21 cellular contexts compared by ENCODE assay signal in the genomic region with DNA sequence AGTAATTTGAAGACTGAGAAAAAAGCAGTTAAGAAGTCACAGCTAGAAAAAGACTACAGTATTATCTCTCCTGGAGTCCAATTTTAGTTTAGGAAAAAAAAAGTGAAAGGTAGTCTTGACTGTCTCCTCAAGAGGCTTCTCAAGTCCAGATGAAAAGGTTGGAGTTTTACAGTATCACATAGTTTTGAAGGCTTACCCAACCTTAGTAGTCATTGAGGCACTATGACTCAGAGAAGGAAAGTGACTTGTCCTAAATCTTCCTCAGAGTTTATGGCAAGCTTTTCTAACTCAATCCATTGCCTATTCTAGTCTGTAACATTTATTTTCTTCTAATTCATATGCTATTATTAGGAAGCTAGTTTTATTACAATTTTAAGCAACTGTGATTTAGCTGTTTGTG.
DNase-seq lines count a peak whose midpoint lies in the region; ATAC-seq, FAIRE-seq and TF ChIP-seq lines count a peak whose summit lies in the region.
"Had no signal": no experiment of that assay in that cellular context is flagged by ENCODE, and none has a peak within 500 bp of the region (broad histone marks: within the 10 kb centered on the region; RNA-seq: fewer than 3 reads in every experiment).

No MANE protein-coding gene starts in this region.

- no TSS peak for BruUV-seq in PC-3 (replicated peaks; lab: Mats Ljungman, UMichigan)

- H3K27me3 Mint-ChIP-seq in CD8-positive, alpha-beta T cell (ENCODE audit: low read depth): no peaks in the 10 kb centered on the region
- H3K27me3 Mint-ChIP-seq: naive thymus-derived CD8-positive, alpha-beta T cell had no signal

- 0 out of 2 replicates have a peak, but pooled peaks cover 8% of the 10 kb centered on the region for H3K4me1 ChIP-seq in PC-3 (ENCODE audit: insufficient read depth, low read length)
- no peaks in the 10 kb centered on the region for H3K4me1 ChIP-seq in osteoblast (ENCODE audit: insufficient read depth, low read length)
- H3K4me1 ChIP-seq in CD8-positive, alpha-beta T cell (ENCODE audit: insufficient read depth, low read length): no peaks in the 10 kb centered on the region
- H3K4me1 ChIP-seq: BLaER1 had no signal

- TF ChIP-seq CTCF in PC-3 (conservative IDR thresholded peaks at IDR 0.05; ENCODE audit: low read depth, low read length) (no peak), osteoblast (IDR thresholded peaks at IDR 0.05; ENCODE audit: extremely low read depth, low read depth, low read length) (no peak)
- no peak for TF ChIP-seq CTCF in CD8-positive, alpha-beta T cell (IDR thresholded peaks at IDR 0.05)

- no peak overlapping the region for H3K27ac Mint-ChIP-seq in CD8-positive, alpha-beta T cell
- H3K27ac Mint-ChIP-seq: activated CD8-positive, alpha-beta T cell treated with anti-CD3 and anti-CD28 coated beads, Interleukin-2, amount 10 ng/mL, durations not matched to agents 7 days and 5 days had no signal

- H3K4me2 ChIP-seq in PC-3 (ENCODE audit: low read length) (no peak overlapping the region), osteoblast (ENCODE audit: insufficient read depth, low read length) (no peak overlapping the region)
- H3K4me2 ChIP-seq: BLaER1 had no signal

- CTCF ChIA-PET in PC-3 (lab: Charles Lee): no interaction called here
- CTCF ChIA-PET in CD8-positive, alpha-beta T cell (lab: Charles Lee): interaction anchor here (0.5 kb wide), 1 partner anchor 274 kb away, joined by 4 read pairs; no protein-coding TSS in a partner anchor

- H3K36me3 Mint-ChIP-seq in CD8-positive, alpha-beta T cell: peaks cover 2% of the 10 kb centered on the region

- H4K20me1 ChIP-seq in PC-3 (ENCODE audit: low read length): no peaks in the 10 kb centered on the region
- no peaks in the 10 kb centered on the region for H4K20me1 ChIP-seq in osteoblast (ENCODE audit: insufficient read depth, low read length)
- H4K20me1 ChIP-seq: BLaER1 had no signal

- H3K4me3 Mint-ChIP-seq in CD8-positive, alpha-beta T cell: no peak overlapping the region
- H3K4me3 Mint-ChIP-seq: activated CD8-positive, alpha-beta T cell treated with anti-CD3 and anti-CD28 coated beads, Interleukin-2, amount 10 ng/mL, durations not matched to agents 7 days and 5 days; naive thymus-derived CD8-positive, alpha-beta T cell had no signal

- POLR2A ChIA-PET in PC-3 (lab: Charles Lee; ENCODE audit: unreplicated experiment): no interaction called here
- POLR2A ChIA-PET in CD8-positive, alpha-beta T cell (lab: Charles Lee): no interaction called here

- no peak for FAIRE-seq in RCC 7860 (lab: Jason Lieb, UNC)
- FAIRE-seq: K562 had no signal

- H3K27me3 ChIP-seq in PC-3 (ENCODE audit: low read length): no peaks in the 10 kb centered on the region
- H3K27me3 ChIP-seq in osteoblast (ENCODE audit: insufficient read depth, low read length): no peaks in the 10 kb centered on the region
- H3K27me3 ChIP-seq in CD8-positive, alpha-beta T cell (ENCODE audit: insufficient read depth, low read length): no peaks in the 10 kb centered on the region
- H3K27me3 ChIP-seq: BLaER1, ovary had no signal

- intact Hi-C loops in PC-3 (cut with micrococcal nuclease): no loop called here
- intact Hi-C loops in CD8-positive, alpha-beta T cell (cut with DNase I, micrococcal nuclease): no loop called here

- H3K4me3 ChIP-seq in PC-3 (ENCODE audit: low read length): no peak overlapping the region
- no peak overlapping the region for H3K4me3 ChIP-seq in osteoblast (ENCODE audit: insufficient read depth, low read length)
- H3K4me3 ChIP-seq in CD8-positive, alpha-beta T cell (ENCODE audit: low read depth, low read length): no peak overlapping the region
- H3K4me3 ChIP-seq: BLaER1, K562, ovary had no signal

- peak; percentile 17 for DNase-seq in GM04504 (ENCODE audit: low read depth)
- peak; percentile 39 for DNase-seq in PC-3
- peak; percentile 9 for DNase-seq in osteoblast (ENCODE audit: insufficient read length, low spot score, missing footprints)
- no peak for DNase-seq in NCI-H1048 (lab: John Stamatoyannopoulos, UW)
- no peak for DNase-seq in RCC 7860 (ENCODE audit: low spot score)
- DNase-seq in CD8-positive, alpha-beta T cell: no peak
- DNase-seq: activated CD8-positive, alpha-beta T cell treated with anti-CD3 and anti-CD28 coated beads, Interleukin-2, amount 10 ng/mL, durations not matched to agents 7 days and 5 days; activated naive CD4-positive, alpha-beta T cell; Calu3; central memory CD4-positive, alpha-beta T cell; head of caudate nucleus; naive thymus-derived CD8-positive, alpha-beta T cell; NCI-H2171 treated with DMSO at 0.1 percent for 48 hours; ovary; right cardiac atrium; SHP77; trophoblast cell had no signal

- H3K9me3 ChIP-seq in PC-3 (ENCODE audit: low read length) (no peaks in the 10 kb centered on the region), osteoblast (ENCODE audit: low read depth, low read length) (no peaks in the 10 kb centered on the region)
- no peaks in the 10 kb centered on the region for H3K9me3 ChIP-seq in CD8-positive, alpha-beta T cell (ENCODE audit: low read length)
- H3K9me3 ChIP-seq: BLaER1, ovary had no signal

- no peak overlapping the region for H3K9ac ChIP-seq in PC-3 (ENCODE audit: low read length)
- H3K9ac ChIP-seq: BLaER1 had no signal

- H3K79me2 ChIP-seq in PC-3 (ENCODE audit: low read length): no peaks in the 10 kb centered on the region
- H3K79me2 ChIP-seq in osteoblast (ENCODE audit: insufficient read depth, low read length): no peaks in the 10 kb centered on the region

- H3K4me1 Mint-ChIP-seq in CD8-positive, alpha-beta T cell (ENCODE audit: low read depth): peaks cover 3% of the 10 kb centered on the region

- H3K36me3 ChIP-seq in PC-3 (ENCODE audit: low read depth, low read length) (no peaks in the 10 kb centered on the region), osteoblast (ENCODE audit: insufficient read depth, low read length) (no peaks in the 10 kb centered on the region)
- H3K36me3 ChIP-seq in CD8-positive, alpha-beta T cell (ENCODE audit: insufficient read depth, low read length): no peaks in the 10 kb centered on the region
- H3K36me3 ChIP-seq: BLaER1, ovary had no signal

- no peaks in the 10 kb centered on the region for H3K9me3 Mint-ChIP-seq in CD8-positive, alpha-beta T cell

- ATAC-seq in PC-3 (peak; percentile 38; the same call in 1 of the 2 replicates), esophagus mucosa (peak; percentile 55), HG02759 (IDR thresholded peaks at IDR 0.05; ENCODE audit: unreplicated experiment) (no peak)
- no peak for ATAC-seq in CD8-positive, alpha-beta T cell
- ATAC-seq: activated CD8-positive, alpha-beta T cell treated with anti-CD3 and anti-CD28 coated beads, Interleukin-2, amount 10 ng/mL, durations not matched to agents 7 days and 5 days; K562; naive thymus-derived CD8-positive, alpha-beta T cell; right cardiac atrium had no signal

- H3F3A ChIP-seq in PC-3 (ENCODE audit: low read length, unreplicated experiment): no peaks in the 10 kb centered on the region

- H2AFZ ChIP-seq in PC-3 (ENCODE audit: low read length) (no peak overlapping the region), osteoblast (ENCODE audit: low read length) (no peak overlapping the region)

- H3K27ac ChIP-seq in PC-3 (ENCODE audit: low read length) (no peak overlapping the region), osteoblast (ENCODE audit: low read depth, low read length) (no peak overlapping the region)
- no peak overlapping the region for H3K27ac ChIP-seq in CD8-positive, alpha-beta T cell (ENCODE audit: low read depth, low read length)
- H3K27ac ChIP-seq: BLaER1, ovary had no signal

- H3K9me2 ChIP-seq in PC-3 (replicated peaks; ENCODE audit: low read length): no peaks in the 10 kb centered on the region

Comparison
In these comparisons a context has a peak if more than half of its experiments do, and no peak if none do; other contexts are left out.
1. DNase-seq: peak in GM04504 (single experiment), PC-3 (single experiment) and osteoblast (single experiment); none in NCI-H1048 (single experiment), RCC 7860 (single experiment) and CD8-positive, alpha-beta T cell (0 of 7).
2. ATAC-seq: peak in PC-3 (single experiment) and esophagus mucosa (single experiment); none in HG02759 (single experiment) and CD8-positive, alpha-beta T cell (single experiment).